8 cellular contexts compared by ENCODE assay signal in the genomic region with DNA sequence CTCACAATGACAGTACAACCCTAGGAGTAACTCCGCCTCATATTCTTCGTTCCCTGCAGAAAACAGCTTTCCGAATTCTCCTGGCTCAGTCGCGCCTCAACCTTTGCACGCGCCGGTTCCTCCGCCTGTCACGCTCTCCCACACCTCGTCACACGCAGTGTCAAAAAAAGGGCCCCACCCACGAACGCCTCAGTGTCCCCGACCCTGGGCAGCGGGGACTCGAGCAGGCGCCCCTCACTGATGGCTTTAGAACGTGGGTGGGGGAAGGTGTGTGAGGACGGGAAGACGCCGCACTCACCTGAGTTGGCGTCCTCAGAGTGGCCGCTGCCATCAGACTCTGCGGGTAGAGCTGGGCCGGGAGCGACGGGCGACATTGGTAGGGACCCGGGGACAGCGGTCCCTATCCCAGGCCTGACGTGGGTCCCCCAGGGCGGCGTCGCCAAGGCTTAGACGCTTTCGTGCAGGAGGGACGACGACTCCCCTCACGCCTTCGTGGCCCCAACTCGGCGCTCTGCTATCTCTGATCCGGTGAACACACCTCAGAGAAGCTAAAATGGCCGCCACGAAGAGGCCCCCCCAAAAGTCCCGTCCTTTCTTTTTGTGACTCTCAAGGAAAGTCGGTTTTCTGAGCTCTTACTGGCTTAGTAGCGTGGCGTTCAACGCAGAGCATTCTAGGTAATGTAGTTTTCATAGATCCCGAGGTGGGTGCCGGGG. TPM values are rescaled to one million over a fixed set of nuclear protein-coding genes. Genes with fewer than 3 reads are reported as not detected.
A peak's percentile ranks its signal among the peaks of the same experiment; 100 is the strongest.
DNase-seq lines count a peak whose midpoint lies in the region; ATAC-seq and TF ChIP-seq lines count a peak whose summit lies in the region.

Gene ZNF154 (minus strand): TSS at position 564 of the 714 bp plus-strand sequence. CDS start 233 bp downstream, at position 331.

- H3K4me3 ChIP-seq in liver (ENCODE audit: low read depth in 1 of 3, low read length in 3 of 3): peak within 1 kb of the TSS; percentile 38 to 70 (median 64)

- no peak for TF ChIP-seq RAD21 in liver (IDR thresholded peaks at IDR 0.05)

- peak within 1 kb of the TSS; percentile 8 to 85 for H3K27ac Mint-ChIP-seq in effector memory CD8-positive, alpha-beta T cell

- H3K27me3 Mint-ChIP-seq in effector memory CD8-positive, alpha-beta T cell: peaks cover 5 to 25% of the 10 kb centered on the region in 2 donors

- no peaks in the 10 kb centered on the region for H3K27me3 ChIP-seq in liver (ENCODE audit: control insufficient read depth in 4 of 4, insufficient read depth in 4 of 4, low read length in 3 of 4)

- H3K9me3 Mint-ChIP-seq in effector memory CD8-positive, alpha-beta T cell: peaks cover 29 to 34% of the 10 kb centered on the region in 2 donors

- ATAC-seq in effector memory CD8-positive, alpha-beta T cell (replicated peaks): peak; percentile 78
- ATAC-seq in HG02642 (IDR thresholded peaks at IDR 0.05; ENCODE audit: poor library complexity, unreplicated experiment): no peak

- H3K9me3 ChIP-seq in liver (ENCODE audit: control insufficient read depth in 4 of 4, low read length in 3 of 4): peaks cover 31 to 63% (median 40%) of the 10 kb centered on the region in 4 donors

- H3K36me3 Mint-ChIP-seq in effector memory CD8-positive, alpha-beta T cell (ENCODE audit: insufficient read depth): no peaks in the 10 kb centered on the region

- H3K4me1 Mint-ChIP-seq in effector memory CD8-positive, alpha-beta T cell (ENCODE audit: low read depth in 2 of 2): peaks cover 3 to 9% of the 10 kb centered on the region in 2 donors

- DNase-seq in GM03348 (ENCODE audit: low spot score) (peak; percentile 82), cortex of kidney (lab: John Stamatoyannopoulos, UW) (no peak), NCI-H1092 (lab: John Stamatoyannopoulos, UW) (no peak)
- DNase-seq in activated CD4-positive, alpha-beta T cell treated with anti-CD3 and anti-CD28 coated beads, Interleukin-2, amount 50 U/mL, for 1 hour: peak; percentile 30
- peak in 2 of 3 experiments; percentile 5 to 20 for DNase-seq in effector memory CD8-positive, alpha-beta T cell
- DNase-seq in stimulated activated CD4-positive, alpha-beta T cell treated with anti-CD3 and anti-CD28 coated beads, Interleukin-4, amount 100 ng/mL, for 4 hours: peak; percentile 6 to 28

- no peak for TF ChIP-seq CTCF in liver (IDR thresholded peaks at IDR 0.05; ENCODE audit: low read depth, low read length, missing input control)

- no peak within 1 kb of the TSS for H3K9ac ChIP-seq in liver (ENCODE audit: low read depth in 1 of 2, low read length in 2 of 2)

- H3K36me3 ChIP-seq in liver (ENCODE audit: control insufficient read depth in 4 of 4, insufficient read depth in 3 of 4, low read depth in 1 of 4, low read length in 3 of 4): peaks cover 0 to 8% (median 4%) of the 10 kb centered on the region in 4 donors

- H3K4me1 ChIP-seq in liver (ENCODE audit: control insufficient read depth in 4 of 4, insufficient read depth in 4 of 4, low read length in 3 of 4): peaks cover 0 to 5% (median 1%) of the 10 kb centered on the region in 4 donors

- peak within 1 kb of the TSS; percentile 48 to 79 for H3K27ac ChIP-seq in liver (ENCODE audit: low read depth in 1 of 2, low read length in 2 of 2)

- WGBS in liver: 9% methylated on average over 53 of the region's 53 CpGs

- peak within 1 kb of the TSS; percentile 77 to 78 for H3K4me3 Mint-ChIP-seq in effector memory CD8-positive, alpha-beta T cell

TF ChIP-seq in liver, 16 proteins besides CTCF, POLR2A, EP300 and RAD21:
- TF ChIP-seq YY1 (IDR thresholded peaks at IDR 0.05): peak; percentile 93
- no peak for TF ChIP-seq NR2F2 (IDR thresholded peaks at IDR 0.05)

RNA-seq across cellular contexts. Expression of gene ZNF154, which starts in this region (rescaled TPM):
- 1 to 10 TPM; 2.2 to 4.7 TPM for total RNA-seq in liver
- under 1 TPM; 0.32 to 0.36 TPM for polyA plus RNA-seq in liver

Comparison
In these comparisons a context has a peak if more than half of its experiments do, and no peak if none do; other contexts are left out.
1. DNase-seq: peak in GM03348 (single experiment), activated CD4-positive, alpha-beta T cell treated with anti-CD3 and anti-CD28 coated beads, Interleukin-2, amount 50 U/mL, for 1 hour (single experiment), effector memory CD8-positive, alpha-beta T cell (2 of 3) and stimulated activated CD4-positive, alpha-beta T cell treated with anti-CD3 and anti-CD28 coated beads, Interleukin-4, amount 100 ng/mL, for 4 hours (2 of 2); none in cortex of kidney (single experiment) and NCI-H1092 (single experiment).